Comparison of ENCODE assay signal across 23 cellular contexts in the genomic region with DNA sequence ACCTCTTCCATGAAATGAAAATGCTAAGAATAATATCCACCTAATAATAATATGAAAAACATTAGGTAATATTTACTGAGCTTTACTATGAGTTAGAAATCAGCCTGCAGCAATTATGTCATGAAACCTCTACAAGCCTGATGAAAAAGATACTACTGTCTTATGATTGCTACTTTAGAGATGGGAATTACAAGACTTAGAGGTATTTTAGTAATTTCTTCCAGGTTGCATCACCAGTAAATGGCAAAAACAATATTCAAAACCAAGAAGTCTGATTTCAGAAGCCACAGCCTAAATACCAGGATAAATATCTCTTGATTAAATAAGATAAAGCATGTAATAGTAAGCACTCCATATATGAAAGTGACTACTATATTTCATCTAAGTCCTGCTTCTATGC. TPM values are rescaled to one million over a fixed set of nuclear protein-coding genes. Genes with fewer than 3 reads are reported as not detected.
DNase-seq lines count a peak whose midpoint lies in the region.
"Had no signal": no experiment of that assay in that cellular context is flagged by ENCODE, and none has a peak within 500 bp of the region (broad histone marks: within the 10 kb centered on the region; RNA-seq: fewer than 3 reads in every experiment).

No MANE protein-coding gene starts in this region.

- intact Hi-C loops in activated T-helper 2 cell treated with anti-CD3 and anti-CD28 coated beads, Interferon-gamma antibody, Interleukin-2, Interleukin-4, amounts not matched to agents 10 μg/mL and 5 μg/mL and 100 μg/mL, durations not matched to agents 14 hours and 24 hours and 36 hours (cut with micrococcal nuclease): no loop called here

- no peak overlapping the region for H3K4me3 Mint-ChIP-seq in activated T-helper 2 cell treated with anti-CD3 and anti-CD28 coated beads, Interferon-gamma antibody, Interleukin-2, Interleukin-4, amounts not matched to agents 10 μg/mL and 5 μg/mL and 100 μg/mL, durations not matched to agents 14 hours and 24 hours and 36 hours (ENCODE audit: low read depth)
- H3K4me3 Mint-ChIP-seq: activated B cell treated with CpG ODN at 0.5 μM for 24 hours; activated T-helper 17 cell treated with anti-CD3 and anti-CD28 coated beads, Interleukin-2, amount 50 U/mL, for 72 hours; neural crest cell had no signal

- peak overlapping the region; percentile 19 for H3K27ac Mint-ChIP-seq in activated T-helper 2 cell treated with anti-CD3 and anti-CD28 coated beads, Interferon-gamma antibody, Interleukin-2, Interleukin-4, amounts not matched to agents 10 μg/mL and 5 μg/mL and 100 μg/mL, durations not matched to agents 14 hours and 24 hours and 36 hours
- H3K27ac Mint-ChIP-seq: activated B cell treated with CpG ODN at 0.5 μM for 24 hours; activated T-helper 17 cell treated with anti-CD3 and anti-CD28 coated beads, Interleukin-2, amount 50 U/mL, for 72 hours; progenitor cell of endocrine pancreas had no signal

- in situ Hi-C loops in ACHN (cut with HindIII; ENCODE audit: low pct_ligation_motif_present, low pct_unique_long_range_greater_than_20kb, low sequenced_read_pairs): no loop called here

- H3K4me1 Mint-ChIP-seq in activated T-helper 2 cell treated with anti-CD3 and anti-CD28 coated beads, Interferon-gamma antibody, Interleukin-2, Interleukin-4, amounts not matched to agents 10 μg/mL and 5 μg/mL and 100 μg/mL, durations not matched to agents 14 hours and 24 hours and 36 hours (ENCODE audit: low read depth): peaks cover 25% of the 10 kb centered on the region
- H3K4me1 Mint-ChIP-seq: activated B cell treated with CpG ODN at 0.5 μM for 24 hours, neural crest cell had no signal

- H3K36me3 Mint-ChIP-seq in activated T-helper 2 cell treated with anti-CD3 and anti-CD28 coated beads, Interferon-gamma antibody, Interleukin-2, Interleukin-4, amounts not matched to agents 10 μg/mL and 5 μg/mL and 100 μg/mL, durations not matched to agents 14 hours and 24 hours and 36 hours (ENCODE audit: low read depth): peaks cover 5% of the 10 kb centered on the region

- no peaks in the 10 kb centered on the region for H3K9me3 Mint-ChIP-seq in activated T-helper 2 cell treated with anti-CD3 and anti-CD28 coated beads, Interferon-gamma antibody, Interleukin-2, Interleukin-4, amounts not matched to agents 10 μg/mL and 5 μg/mL and 100 μg/mL, durations not matched to agents 14 hours and 24 hours and 36 hours
- H3K9me3 Mint-ChIP-seq: activated B cell treated with CpG ODN at 0.5 μM for 24 hours; activated T-helper 17 cell treated with anti-CD3 and anti-CD28 coated beads, Interleukin-2, amount 50 U/mL, for 72 hours; neural crest cell had no signal

- no peaks in the 10 kb centered on the region for H3K27me3 Mint-ChIP-seq in activated T-helper 2 cell treated with anti-CD3 and anti-CD28 coated beads, Interferon-gamma antibody, Interleukin-2, Interleukin-4, amounts not matched to agents 10 μg/mL and 5 μg/mL and 100 μg/mL, durations not matched to agents 14 hours and 24 hours and 36 hours (ENCODE audit: low read depth)
- H3K27me3 Mint-ChIP-seq: activated B cell treated with CpG ODN at 0.5 μM for 24 hours; activated T-helper 17 cell treated with anti-CD3 and anti-CD28 coated beads, Interleukin-2, amount 50 U/mL, for 72 hours; progenitor cell of endocrine pancreas had no signal

- DNase-seq in GM03348 (ENCODE audit: low spot score): peak; percentile 46
- DNase-seq in activated T-helper 2 cell treated with anti-CD3 and anti-CD28 coated beads, Interferon-gamma antibody, Interleukin-2, Interleukin-4, amounts not matched to agents 10 μg/mL and 5 μg/mL and 100 μg/mL, durations not matched to agents 14 hours and 24 hours and 36 hours (ENCODE audit: low spot score): no peak
- DNase-seq in fibroblast of peridontal ligament (ENCODE audit: extremely low read depth): peak; percentile 5
- DNase-seq in anterior cingulate cortex (lab: John Stamatoyannopoulos, UW): no peak
- DNase-seq in ACHN: no peak
- DNase-seq in stimulated activated CD4-positive, alpha-beta T cell treated with anti-CD3 and anti-CD28 coated beads, Interleukin-1b, Interleukin-23, amount 100 ng/mL, for 48 hours: no peak
- no peak for DNase-seq in SW480 (ENCODE audit: low spot score)
- DNase-seq: activated B cell treated with CpG ODN at 0.5 μM for 24 hours; activated CD4-positive, alpha-beta T cell treated with anti-CD3 and anti-CD28 coated beads, Interleukin-2, amount 50 U/mL, for 4 hours; activated CD8-positive, alpha-beta memory T cell treated with anti-CD3 and anti-CD28 coated beads, Interleukin-2, amount 50 U/mL, for 4 hours; BE2C; dermis blood vessel endothelial cell; KG1; mucosa of descending colon; NCI-H146; sigmoid colon had no signal

RNA-seq across cellular contexts. Expression of a gene that starts 13.8 kb away (rescaled TPM):
- total RNA-seq in activated T-helper 2 cell treated with anti-CD3 and anti-CD28 coated beads, Interferon-gamma antibody, Interleukin-2, Interleukin-4, amounts not matched to agents 10 μg/mL and 5 μg/mL and 100 μg/mL, durations not matched to agents 14 hours and 24 hours and 36 hours: 0.46 and 0.48 TPM in 2 replicates
- total RNA-seq: dermis blood vessel endothelial cell, G401, HT-29, lower leg skin, mucosa of descending colon, neural crest cell, progenitor cell of endocrine pancreas, temporal lobe had no signal

RNA-seq across cellular contexts. Expression of a gene that starts 52.1 kb away (rescaled TPM):
- not detected in 2 replicates for total RNA-seq in activated T-helper 2 cell treated with anti-CD3 and anti-CD28 coated beads, Interferon-gamma antibody, Interleukin-2, Interleukin-4, amounts not matched to agents 10 μg/mL and 5 μg/mL and 100 μg/mL, durations not matched to agents 14 hours and 24 hours and 36 hours
- total RNA-seq: activated B cell treated with CpG ODN at 0.5 μM for 24 hours, dermis blood vessel endothelial cell, G401, HT-29, lower leg skin, mucosa of descending colon, neural crest cell, progenitor cell of endocrine pancreas, sigmoid colon, temporal lobe had no signal

Comparison
In these comparisons a context has a peak if more than half of its experiments do, and no peak if none do; other contexts are left out.
1. DNase-seq: peak in GM03348 (single experiment) and fibroblast of peridontal ligament (single experiment); none in activated T-helper 2 cell treated with anti-CD3 and anti-CD28 coated beads, Interferon-gamma antibody, Interleukin-2, Interleukin-4, amounts not matched to agents 10 μg/mL and 5 μg/mL and 100 μg/mL, durations not matched to agents 14 hours and 24 hours and 36 hours (single experiment), anterior cingulate cortex (0 of 58), ACHN (single experiment), stimulated activated CD4-positive, alpha-beta T cell treated with anti-CD3 and anti-CD28 coated beads, Interleukin-1b, Interleukin-23, amount 100 ng/mL, for 48 hours (single experiment) and SW480 (single experiment).